In the genomic region with DNA sequence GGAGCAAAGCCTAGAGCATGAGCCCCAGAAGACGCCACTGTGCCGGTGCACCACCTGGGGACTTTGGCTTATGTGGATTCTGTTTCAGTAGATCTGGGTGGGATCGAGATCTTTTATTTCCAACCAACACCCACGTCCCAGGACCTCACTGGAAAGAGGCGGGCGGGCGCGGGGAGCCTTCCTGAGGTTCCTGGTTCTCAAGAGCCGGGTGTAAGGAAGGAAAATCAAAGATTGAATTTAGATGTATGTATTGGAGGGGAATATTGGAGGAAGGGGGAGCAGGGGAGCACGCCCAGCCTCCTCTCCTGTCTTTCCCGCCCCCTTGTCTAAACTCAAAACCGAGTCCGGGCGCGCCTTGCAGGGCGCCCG, we compare ENCODE assay signal across 18 cellular contexts. TPM values are rescaled to one million over a fixed set of nuclear protein-coding genes. Genes with fewer than 3 reads are reported as not detected.
DNase-seq lines count a peak whose midpoint lies in the region; ATAC-seq and TF ChIP-seq lines count a peak whose summit lies in the region.
"Had no signal": no experiment of that assay in that cellular context is flagged by ENCODE, and none has a peak within 500 bp of the region (broad histone marks: within the 10 kb centered on the region; RNA-seq: fewer than 3 reads in every experiment).

No MANE protein-coding gene starts in this region.

- H3K27me3 Mint-ChIP-seq in activated CD8-positive, alpha-beta T cell treated with anti-CD3 and anti-CD28 coated beads for 36 hours = peaks cover 72% of the 10 kb centered on the region
- H3K27me3 Mint-ChIP-seq in activated CD8-positive, alpha-beta T cell treated with anti-CD3 and anti-CD28 coated beads, Interleukin-2, amount 10 ng/mL, durations not matched to agents 7 days and 5 days (ENCODE audit: low read depth) = peaks cover 85% of the 10 kb centered on the region
- H3K27me3 Mint-ChIP-seq in glutamatergic neuron (ENCODE audit: unreplicated experiment) = peaks cover 27% of the 10 kb centered on the region

- no peak overlapping the region for H4K8ac ChIP-seq in trophoblast cell (ENCODE audit: low read depth, low read length)

- H3K9me3 Mint-ChIP-seq in activated CD8-positive, alpha-beta T cell treated with anti-CD3 and anti-CD28 coated beads for 36 hours = no peaks in the 10 kb centered on the region
- no peaks in the 10 kb centered on the region for H3K9me3 Mint-ChIP-seq in activated CD8-positive, alpha-beta T cell treated with anti-CD3 and anti-CD28 coated beads, Interleukin-2, amount 10 ng/mL, durations not matched to agents 7 days and 5 days (ENCODE audit: insufficient read depth)
- peaks cover 13% of the 10 kb centered on the region for H3K9me3 Mint-ChIP-seq in glutamatergic neuron (ENCODE audit: unreplicated experiment)

- H3K36me3 Mint-ChIP-seq in activated CD8-positive, alpha-beta T cell treated with anti-CD3 and anti-CD28 coated beads for 36 hours (ENCODE audit: low read depth) = no peaks in the 10 kb centered on the region
- H3K36me3 Mint-ChIP-seq in activated CD8-positive, alpha-beta T cell treated with anti-CD3 and anti-CD28 coated beads, Interleukin-2, amount 10 ng/mL, durations not matched to agents 7 days and 5 days (ENCODE audit: low read depth) = no peaks in the 10 kb centered on the region
- no peaks in the 10 kb centered on the region for H3K36me3 Mint-ChIP-seq in glutamatergic neuron (ENCODE audit: unreplicated experiment)

- POLR2A ChIA-PET in activated CD8-positive, alpha-beta T cell treated with anti-CD3 and anti-CD28 coated beads for 36 hours (lab: Charles Lee) = no interaction called here
- POLR2A ChIA-PET in activated CD8-positive, alpha-beta T cell treated with anti-CD3 and anti-CD28 coated beads, Interleukin-2, amount 10 ng/mL, durations not matched to agents 7 days and 5 days (lab: Charles Lee) = no interaction called here
- POLR2A ChIA-PET in RWPE1 (lab: Yijun Ruan, JAX; ENCODE audit: low non-redundant PET) = no interaction called here

- no peak overlapping the region for H2BK120ac ChIP-seq in trophoblast cell (ENCODE audit: insufficient read depth, low read length, poor library complexity)

- no peak overlapping the region for H4K12ac ChIP-seq in trophoblast cell (ENCODE audit: low read depth, low read length)

- H3K79me1 ChIP-seq in trophoblast cell (ENCODE audit: low read length) = no peaks in the 10 kb centered on the region

- no peak overlapping the region for H3K4ac ChIP-seq in trophoblast cell (ENCODE audit: low read depth, low read length)

- no peaks in the 10 kb centered on the region for H3K79me2 ChIP-seq in trophoblast cell (ENCODE audit: control insufficient read depth, insufficient read depth, low read length, poor library complexity)

- H3K9me3 ChIP-seq in HUES64 (ENCODE audit: insufficient read depth, low read depth, low read length) (no peaks in the 10 kb centered on the region), trophoblast cell (ENCODE audit: insufficient read depth, low read depth, low read length) (peaks cover 3% of the 10 kb centered on the region)
- H3K9me3 ChIP-seq: ascending aorta, tibial artery had no signal

- peaks cover 21% of the 10 kb centered on the region for H3K4me1 Mint-ChIP-seq in activated CD8-positive, alpha-beta T cell treated with anti-CD3 and anti-CD28 coated beads for 36 hours (ENCODE audit: low read depth)
- H3K4me1 Mint-ChIP-seq in activated CD8-positive, alpha-beta T cell treated with anti-CD3 and anti-CD28 coated beads, Interleukin-2, amount 10 ng/mL, durations not matched to agents 7 days and 5 days (ENCODE audit: low read depth) = peaks cover 25% of the 10 kb centered on the region
- peaks cover 23% of the 10 kb centered on the region for H3K4me1 Mint-ChIP-seq in glutamatergic neuron (ENCODE audit: low read depth, unreplicated experiment)

- peaks cover 100% of the 10 kb centered on the region for H3K27me3 ChIP-seq in HUES64 (ENCODE audit: insufficient read depth, low read length)
- H3K27me3 ChIP-seq in trophoblast cell (ENCODE audit: insufficient read depth, low read length) = peaks cover 57% of the 10 kb centered on the region
- H3K27me3 ChIP-seq: ascending aorta had no signal

- H3K4me1 ChIP-seq in HUES64 (ENCODE audit: insufficient read depth, low read length) (peaks cover 13% of the 10 kb centered on the region; the same call in 1 of the 2 replicates), trophoblast cell (ENCODE audit: control insufficient read depth in 1 of 2, insufficient read depth in 2 of 2, low read length in 2 of 2) (peaks cover 9 to 12% of the 10 kb centered on the region in 2 experiments)
- H3K4me1 ChIP-seq: ascending aorta had no signal

- CTCF ChIA-PET in activated CD8-positive, alpha-beta T cell treated with anti-CD3 and anti-CD28 coated beads for 36 hours (lab: Charles Lee) = no interaction called here
- CTCF ChIA-PET in activated CD8-positive, alpha-beta T cell treated with anti-CD3 and anti-CD28 coated beads, Interleukin-2, amount 10 ng/mL, durations not matched to agents 7 days and 5 days (lab: Charles Lee) = no interaction called here
- CTCF ChIA-PET in RWPE1 (lab: Yijun Ruan, JAX) = interaction anchor here (0.5 kb wide), 1 partner anchor 100 kb away, joined by 3 read pairs; no protein-coding TSS in a partner anchor

- no peak overlapping the region; the same call in 1 of the 2 replicates for H3K9ac ChIP-seq in HUES64 (ENCODE audit: low read depth, low read length)
- H3K9ac ChIP-seq in trophoblast cell (ENCODE audit: low read length) = no peak overlapping the region

- H3K23ac ChIP-seq in trophoblast cell (ENCODE audit: low read length) = no peak overlapping the region

- no peak overlapping the region for H2AFZ ChIP-seq in trophoblast cell (ENCODE audit: insufficient read depth, low read length, poor library complexity)
- H2AFZ ChIP-seq: PC-9 had no signal

- TF ChIP-seq CTCF in activated CD8-positive, alpha-beta T cell treated with anti-CD3 and anti-CD28 coated beads for 36 hours (IDR thresholded peaks at IDR 0.05) = no peak
- TF ChIP-seq CTCF in glutamatergic neuron (IDR thresholded peaks at IDR 0.05; ENCODE audit: partially characterized antibody, unreplicated experiment) = no peak
- no peak for TF ChIP-seq CTCF in RWPE1 (conservative IDR thresholded peaks at IDR 0.05; ENCODE audit: low read depth)

- H3K36me3 ChIP-seq in HUES64 (ENCODE audit: insufficient read depth, low read length) (no peaks in the 10 kb centered on the region), trophoblast cell (ENCODE audit: control insufficient read depth in 1 of 2, insufficient read depth in 2 of 2, low read length in 2 of 2) (no peaks in the 10 kb centered on the region)
- H3K36me3 ChIP-seq: ascending aorta, tibial artery had no signal

- H2BK12ac ChIP-seq in trophoblast cell (ENCODE audit: low read length) = no peak overlapping the region

- H2AK5ac ChIP-seq in trophoblast cell (ENCODE audit: low read length) = no peak overlapping the region

- H3K4me3 ChIP-seq in HUES64 (ENCODE audit: low read length) = peak overlapping the region; percentile 47
- no peak overlapping the region for H3K4me3 ChIP-seq in trophoblast cell (ENCODE audit: low read depth, low read length)
- H3K4me3 ChIP-seq: ascending aorta, PC-9, tibial artery had no signal

- no peak overlapping the region for H4K91ac ChIP-seq in trophoblast cell (ENCODE audit: low read depth, low read length)

- no peak overlapping the region for H3K27ac ChIP-seq in HUES64 (ENCODE audit: low read depth, low read length)
- no peak overlapping the region for H3K27ac ChIP-seq in trophoblast cell (ENCODE audit: low read depth, low read length)
- H3K27ac ChIP-seq in RWPE1 = no peak overlapping the region
- H3K27ac ChIP-seq: ascending aorta, PC-9, tibial artery had no signal

- H3K27ac Mint-ChIP-seq in activated CD8-positive, alpha-beta T cell treated with anti-CD3 and anti-CD28 coated beads for 36 hours = no peak overlapping the region
- no peak overlapping the region for H3K27ac Mint-ChIP-seq in activated CD8-positive, alpha-beta T cell treated with anti-CD3 and anti-CD28 coated beads, Interleukin-2, amount 10 ng/mL, durations not matched to agents 7 days and 5 days
- no peak overlapping the region for H3K27ac Mint-ChIP-seq in glutamatergic neuron (ENCODE audit: unreplicated experiment)

- DNase-seq in activated CD8-positive, alpha-beta T cell treated with anti-CD3 and anti-CD28 coated beads for 36 hours = no peak
- no peak for DNase-seq in activated CD8-positive, alpha-beta T cell treated with anti-CD3 and anti-CD28 coated beads, Interleukin-2, amount 10 ng/mL, durations not matched to agents 7 days and 5 days
- no peak for DNase-seq in glutamatergic neuron
- no peak for DNase-seq in trophoblast cell
- DNase-seq in RWPE1 (ENCODE audit: low spot score) = no peak
- no peak for DNase-seq in globus pallidus (ENCODE audit: low spot score)
- DNase-seq: activated CD4-positive, alpha-beta T cell treated with anti-CD3 and anti-CD28 coated beads, Interleukin-2, amount 50 U/mL, for 4 hours; DMS153; mesenchymal stem cell; NCI-H1092; NCI-H446; PC-9; tibial artery had no signal

- no peak for ATAC-seq in activated CD8-positive, alpha-beta T cell treated with anti-CD3 and anti-CD28 coated beads for 36 hours
- ATAC-seq in activated CD8-positive, alpha-beta T cell treated with anti-CD3 and anti-CD28 coated beads, Interleukin-2, amount 10 ng/mL, durations not matched to agents 7 days and 5 days = no peak
- no peak for ATAC-seq in GM18502 (IDR thresholded peaks at IDR 0.05; ENCODE audit: poor library complexity, unreplicated experiment)

- no peak overlapping the region for H3K18ac ChIP-seq in trophoblast cell (ENCODE audit: low read length)

- intact Hi-C loops in activated CD8-positive, alpha-beta T cell treated with anti-CD3 and anti-CD28 coated beads for 36 hours (cut with micrococcal nuclease) = no loop called here

- no peak overlapping the region for H3K14ac ChIP-seq in trophoblast cell (ENCODE audit: low read length)

- peak overlapping the region; percentile 55 for H3K4me2 ChIP-seq in trophoblast cell (ENCODE audit: low read length)
- H3K4me2 ChIP-seq: PC-9 had no signal

- no peak overlapping the region for H2BK5ac ChIP-seq in trophoblast cell (ENCODE audit: low read depth, low read length, poor library complexity)

- H3K4me3 Mint-ChIP-seq in activated CD8-positive, alpha-beta T cell treated with anti-CD3 and anti-CD28 coated beads for 36 hours = peak overlapping the region; percentile 5
- H3K4me3 Mint-ChIP-seq in activated CD8-positive, alpha-beta T cell treated with anti-CD3 and anti-CD28 coated beads, Interleukin-2, amount 10 ng/mL, durations not matched to agents 7 days and 5 days = no peak overlapping the region
- H3K4me3 Mint-ChIP-seq in glutamatergic neuron (ENCODE audit: unreplicated experiment) = peak overlapping the region; percentile 76

- 14% methylated on average over 15 of the region's 17 CpGs for WGBS in HUES64
- no CpG with 5 or more reads among the region's 17 CpGs for WGBS in trophoblast cell (ENCODE audit: extremely low coverage, insufficient coverage, insufficient read length)

RNA-seq across cellular contexts. Expression of a gene that starts 6.2 kb away (rescaled TPM):
- not detected for total RNA-seq in activated CD8-positive, alpha-beta T cell treated with anti-CD3 and anti-CD28 coated beads for 36 hours
- not detected for total RNA-seq in activated CD8-positive, alpha-beta T cell treated with anti-CD3 and anti-CD28 coated beads, Interleukin-2, amount 10 ng/mL, durations not matched to agents 7 days and 5 days
- 0.10 TPM for polyA plus RNA-seq in HUES64 (2013, experiment 1 of 2)
- 0.32 TPM for polyA plus RNA-seq in HUES64 (2013, experiment 2 of 2)
- total RNA-seq in glutamatergic neuron (ENCODE audit: unreplicated experiment) = 21.4 TPM
- polyA plus RNA-seq in trophoblast cell (2013) = 0.03 and 0.05 TPM in 2 replicates
- total RNA-seq: A673; ascending aorta; PC-9; T-helper 1 cell treated with Interleukin-12 subunit alpha and Interleukin-12 subunit beta and Interleukin-4 antibody, amounts not matched to agents 30 ng/mL and 1 ng/mL, for 36 hours had no signal

RNA-seq across cellular contexts. Expression of a gene that starts 50.4 kb away (rescaled TPM):
- under 1 TPM in 1 of 2 experiments, not detected in 1; 0.61 TPM for total RNA-seq in activated CD8-positive, alpha-beta T cell treated with anti-CD3 and anti-CD28 coated beads for 36 hours
- not detected for total RNA-seq in activated CD8-positive, alpha-beta T cell treated with anti-CD3 and anti-CD28 coated beads, Interleukin-2, amount 10 ng/mL, durations not matched to agents 7 days and 5 days
- 0.25 TPM for polyA plus RNA-seq in HUES64 (2013, experiment 1 of 2)
- polyA plus RNA-seq in HUES64 (2013, experiment 2 of 2) = 0.57 TPM
- total RNA-seq in glutamatergic neuron (ENCODE audit: unreplicated experiment) = 14.2 TPM
- 1.2 and 1.8 TPM in 2 replicates for polyA plus RNA-seq in trophoblast cell (2013)
- total RNA-seq: A673; ascending aorta; PC-9; T-helper 1 cell treated with Interleukin-12 subunit alpha and Interleukin-12 subunit beta and Interleukin-4 antibody, amounts not matched to agents 30 ng/mL and 1 ng/mL, for 36 hours had no signal

Comparison
In these comparisons a context has a peak if more than half of its experiments do, and no peak if none do; other contexts are left out.
1. RNA of a gene that starts 6.2 kb away (total RNA-seq): 21.4 TPM in glutamatergic neuron (single experiment); not detected in activated CD8-positive, alpha-beta T cell treated with anti-CD3 and anti-CD28 coated beads for 36 hours and not detected in activated CD8-positive, alpha-beta T cell treated with anti-CD3 and anti-CD28 coated beads, Interleukin-2, amount 10 ng/mL, durations not matched to agents 7 days and 5 days; every median in the first group is over 10 times any median in the second.